In genomic region chr4:112230879-112231778, GRCh38 we compare ENCODE assay signal across 8 cellular contexts. TPM values are rescaled to one million over a fixed set of nuclear protein-coding genes. Genes with fewer than 3 reads are reported as not detected.
DNase-seq lines count a peak whose midpoint lies in the region; ATAC-seq and TF ChIP-seq lines count a peak whose summit lies in the region.

No MANE protein-coding gene starts in this region.

- DNase-seq in GM06990 (ENCODE audit: extremely low read depth, insufficient read length): peak; percentile 98
- peak; percentile 84 for DNase-seq in NCI-H1105 treated with DMSO at 0.1 percent for 48 hours (lab: John Stamatoyannopoulos, UW)
- DNase-seq in SKM-1 treated with dmso at 0.1 percent for 144 hours (lab: John Stamatoyannopoulos, UW; ENCODE audit: unreplicated experiment): peak; percentile 94
- DNase-seq in activated naive CD8-positive, alpha-beta T cell treated with anti-CD3 and anti-CD28 coated beads, Interleukin-2, amount 10 ng/mL, durations not matched to agents 7 days and 5 days: peak; percentile 98
- DNase-seq in head of caudate nucleus: peak; percentile 94 to 99 (median 98)
- DNase-seq in osteoblast (ENCODE audit: insufficient read length, low spot score, missing footprints): peak; percentile 99
- peak; percentile 82 for DNase-seq in thoracic aorta (ENCODE audit: low spot score)

- peaks cover 23% of the 10 kb centered on the region for H3K4me1 Mint-ChIP-seq in activated naive CD8-positive, alpha-beta T cell treated with anti-CD3 and anti-CD28 coated beads, Interleukin-2, amount 10 ng/mL, durations not matched to agents 7 days and 5 days

- no peaks in the 10 kb centered on the region for H3K27me3 ChIP-seq in GM06990 (replicated peaks; ENCODE audit: control insufficient read depth, insufficient read depth, low read length)
- H3K27me3 ChIP-seq in osteoblast (ENCODE audit: insufficient read depth, low read length): no peaks in the 10 kb centered on the region
- no peaks in the 10 kb centered on the region for H3K27me3 ChIP-seq in thoracic aorta (replicated peaks; ENCODE audit: insufficient read depth)

- H3K4me2 ChIP-seq in osteoblast (ENCODE audit: insufficient read depth, low read length): peak overlapping the region; percentile 96

- ATAC-seq in HG02678 (IDR thresholded peaks at IDR 0.05; ENCODE audit: unreplicated experiment): peak; percentile 84
- peak; percentile 87 for ATAC-seq in activated naive CD8-positive, alpha-beta T cell treated with anti-CD3 and anti-CD28 coated beads, Interleukin-2, amount 10 ng/mL, durations not matched to agents 7 days and 5 days (ENCODE audit: low read depth)
- ATAC-seq in thoracic aorta (ENCODE audit: insufficient number of reproducible peaks, low FRiP score, low read depth): peak; percentile 96

- H3K27me3 Mint-ChIP-seq in activated naive CD8-positive, alpha-beta T cell treated with anti-CD3 and anti-CD28 coated beads, Interleukin-2, amount 10 ng/mL, durations not matched to agents 7 days and 5 days: peaks cover 8% of the 10 kb centered on the region

- H4K20me1 ChIP-seq in osteoblast (ENCODE audit: insufficient read depth, low read length): no peaks in the 10 kb centered on the region

- H3K79me2 ChIP-seq in osteoblast (ENCODE audit: insufficient read depth, low read length): peaks cover 29% of the 10 kb centered on the region

- H3K36me3 Mint-ChIP-seq in activated naive CD8-positive, alpha-beta T cell treated with anti-CD3 and anti-CD28 coated beads, Interleukin-2, amount 10 ng/mL, durations not matched to agents 7 days and 5 days: no peaks in the 10 kb centered on the region

- TF ChIP-seq CTCF in GM06990 (IDR thresholded peaks at IDR 0.05; ENCODE audit: insufficient read depth, low read length, poor library complexity, severe bottlenecking) (no peak), osteoblast (IDR thresholded peaks at IDR 0.05; ENCODE audit: extremely low read depth, low read depth, low read length) (no peak), thoracic aorta (IDR thresholded peaks at IDR 0.05) (no peak)

- H3K27ac ChIP-seq in osteoblast (ENCODE audit: low read depth, low read length) (peak overlapping the region; percentile 89), thoracic aorta (peak overlapping the region; percentile 91 to 93)

- H2AFZ ChIP-seq in osteoblast (ENCODE audit: low read length): peak overlapping the region; percentile 98

- no peaks in the 10 kb centered on the region for H3K9me3 ChIP-seq in osteoblast (ENCODE audit: low read depth, low read length)
- no peaks in the 10 kb centered on the region for H3K9me3 ChIP-seq in thoracic aorta

- H3K9me3 Mint-ChIP-seq in activated naive CD8-positive, alpha-beta T cell treated with anti-CD3 and anti-CD28 coated beads, Interleukin-2, amount 10 ng/mL, durations not matched to agents 7 days and 5 days: no peaks in the 10 kb centered on the region

- H3K27ac Mint-ChIP-seq in activated naive CD8-positive, alpha-beta T cell treated with anti-CD3 and anti-CD28 coated beads, Interleukin-2, amount 10 ng/mL, durations not matched to agents 7 days and 5 days: peak overlapping the region; percentile 98

- peak overlapping the region; percentile 99 for H3K4me3 ChIP-seq in GM06990 (replicated peaks; ENCODE audit: low read depth, low read length)
- peak overlapping the region; percentile 97 for H3K4me3 ChIP-seq in osteoblast (ENCODE audit: insufficient read depth, low read length)
- peak overlapping the region; percentile 91 for H3K4me3 ChIP-seq in thoracic aorta

- POLR2A ChIA-PET in activated naive CD8-positive, alpha-beta T cell treated with anti-CD3 and anti-CD28 coated beads, Interleukin-2, amount 10 ng/mL, durations not matched to agents 7 days and 5 days (lab: Charles Lee): interaction anchor here (0.6 to 2.8 kb wide), 6 partner anchors 8 to 112 kb away, joined by 3 to 12 read pairs (median 4); partner anchors contain the start of gene ALPK1

- H3K36me3 ChIP-seq in GM06990 (ENCODE audit: control insufficient read depth, insufficient read depth, low read length): no peaks in the 10 kb centered on the region
- no peaks in the 10 kb centered on the region for H3K36me3 ChIP-seq in osteoblast (ENCODE audit: insufficient read depth, low read length)
- H3K36me3 ChIP-seq in thoracic aorta: no peaks in the 10 kb centered on the region

- H3K4me3 Mint-ChIP-seq in activated naive CD8-positive, alpha-beta T cell treated with anti-CD3 and anti-CD28 coated beads, Interleukin-2, amount 10 ng/mL, durations not matched to agents 7 days and 5 days: peak overlapping the region; percentile 83

- intact Hi-C loops in head of caudate nucleus (cut with DNase I): loop anchor here (5.0 kb wide), 1 partner anchor 84 kb away; the partner anchor contains the start of gene FAM241A

- H3K4me1 ChIP-seq in osteoblast (ENCODE audit: insufficient read depth, low read length) (peaks cover 20% of the 10 kb centered on the region), thoracic aorta (ENCODE audit: control insufficient read depth in 1 of 2, low read depth in 2 of 2) (peaks cover 16 to 19% of the 10 kb centered on the region in 2 donors)

RNA-seq across cellular contexts. Expression of gene AP1AR, which starts 0.5 kb away (rescaled TPM):
- 10 to 100 TPM; 14.3 to 18.2 TPM for total RNA-seq in activated naive CD8-positive, alpha-beta T cell treated with anti-CD3 and anti-CD28 coated beads, Interleukin-2, amount 10 ng/mL, durations not matched to agents 7 days and 5 days
- total RNA-seq in osteoblast: 27.7 and 28.2 TPM in 2 replicates
- 10 to 100 TPM; 10.0 to 27.9 TPM for total RNA-seq in thoracic aorta

RNA-seq across cellular contexts. Expression of gene TIFA, which starts 54.6 kb away (rescaled TPM):
- 10 to 100 TPM; 33.3 to 37.9 TPM for total RNA-seq in activated naive CD8-positive, alpha-beta T cell treated with anti-CD3 and anti-CD28 coated beads, Interleukin-2, amount 10 ng/mL, durations not matched to agents 7 days and 5 days
- 5.3 and 6.2 TPM in 2 replicates for total RNA-seq in osteoblast
- 10 to 100 TPM in 1 of 2 donors, 1 to 10 TPM in 1; 6.1 to 13.3 TPM for total RNA-seq in thoracic aorta

Comparison
In these comparisons a context has a peak if more than half of its experiments do, and no peak if none do; other contexts are left out.
1. Peak in every context shown above with its lines: DNase-seq, ATAC-seq, H3K4me3 ChIP-seq and H3K27ac ChIP-seq.